8 cellular contexts compared by ENCODE assay signal in genomic region chr5:177671755-177672690, GRCh38.
A peak's percentile ranks its signal among the peaks of the same experiment; 100 is the strongest.
DNase-seq lines count a peak whose midpoint lies in the region; ATAC-seq, FAIRE-seq and TF ChIP-seq lines count a peak whose summit lies in the region.
"Not testable (repeated sequence)": the region's sequence is repeated elsewhere in the genome, so short reads cannot be mapped to it uniquely, and the experiment has no call there.

No MANE protein-coding gene starts in this region.

- H3K4me1 ChIP-seq in colonic mucosa; smooth muscle cell (ENCODE audit: low read depth): not testable (repeated sequence)

- FAIRE-seq in GM12892 (lab: Jason Lieb, UNC): peak; percentile 40

- peak overlapping the region; percentile 31 for H3K4me3 ChIP-seq in colonic mucosa
- peak overlapping the region; percentile 58 for H3K4me3 ChIP-seq in smooth muscle cell

- H3K27me3 ChIP-seq in colonic mucosa; smooth muscle cell (ENCODE audit: low read depth): not testable (repeated sequence)

- peak; percentile 29 for DNase-seq in GM12892 (ENCODE audit: insufficient read length)
- peak; percentile 11 for DNase-seq in HFFc6
- DNase-seq in LHCN-M2 (ENCODE audit: low read depth): peak; percentile 2
- DNase-seq in activated CD8-positive, alpha-beta T cell treated with anti-CD3 and anti-CD28 coated beads, Interleukin-2, amount 10 ng/mL, durations not matched to agents 7 days and 5 days: peak; percentile 69
- peak; percentile 72 for DNase-seq in colonic mucosa
- DNase-seq in left colon: peak; percentile 61 to 86
- DNase-seq in smooth muscle cell (lab: John Stamatoyannopoulos, UW; ENCODE audit: unreplicated experiment): not testable (repeated sequence)
- DNase-seq in ureter (ENCODE audit: low spot score): peak; percentile 62

- POLR2A ChIA-PET in activated CD8-positive, alpha-beta T cell treated with anti-CD3 and anti-CD28 coated beads, Interleukin-2, amount 10 ng/mL, durations not matched to agents 7 days and 5 days (lab: Charles Lee): not testable (repeated sequence)

- not testable (repeated sequence) for H3K4me3 Mint-ChIP-seq in HFFc6; activated CD8-positive, alpha-beta T cell treated with anti-CD3 and anti-CD28 coated beads, Interleukin-2, amount 10 ng/mL, durations not matched to agents 7 days and 5 days

- peak overlapping the region; percentile 79 for H3K4me2 ChIP-seq in smooth muscle cell

- not testable (repeated sequence) for H3K79me2 ChIP-seq in smooth muscle cell (ENCODE audit: low read depth)

- not testable (repeated sequence) for H3K9me3 ChIP-seq in colonic mucosa; smooth muscle cell (replicated peaks; ENCODE audit: low read depth)

- H3K9me3 Mint-ChIP-seq in HFFc6; activated CD8-positive, alpha-beta T cell treated with anti-CD3 and anti-CD28 coated beads, Interleukin-2, amount 10 ng/mL, durations not matched to agents 7 days and 5 days (ENCODE audit: insufficient read depth): not testable (repeated sequence)

- H3K27ac ChIP-seq in colonic mucosa; smooth muscle cell (ENCODE audit: low read depth): not testable (repeated sequence)

- H3K36me3 Mint-ChIP-seq in HFFc6 (ENCODE audit: low read depth); activated CD8-positive, alpha-beta T cell treated with anti-CD3 and anti-CD28 coated beads, Interleukin-2, amount 10 ng/mL, durations not matched to agents 7 days and 5 days (ENCODE audit: low read depth): not testable (repeated sequence)

- intact Hi-C loops in colonic mucosa (cut with DNase I); left colon (cut with DNase I, micrococcal nuclease): not testable (repeated sequence)

- H4K20me1 ChIP-seq in smooth muscle cell (ENCODE audit: low read depth): not testable (repeated sequence)

- H3K36me3 ChIP-seq in colonic mucosa; smooth muscle cell (ENCODE audit: low read depth): not testable (repeated sequence)

- not testable (repeated sequence) for H3K27ac Mint-ChIP-seq in HFFc6; activated CD8-positive, alpha-beta T cell treated with anti-CD3 and anti-CD28 coated beads, Interleukin-2, amount 10 ng/mL, durations not matched to agents 7 days and 5 days

- H3K27me3 Mint-ChIP-seq in HFFc6 (ENCODE audit: insufficient read depth); activated CD8-positive, alpha-beta T cell treated with anti-CD3 and anti-CD28 coated beads, Interleukin-2, amount 10 ng/mL, durations not matched to agents 7 days and 5 days (ENCODE audit: low read depth): not testable (repeated sequence)

- H3K9ac ChIP-seq in colonic mucosa (ENCODE audit: low read depth in 2 of 2, low read length in 2 of 2): peak overlapping the region in 1 of 2 donors; percentile 43
- H3K9ac ChIP-seq in smooth muscle cell (ENCODE audit: low read depth): not testable (repeated sequence)

- not testable (repeated sequence) for TF ChIP-seq POLR2A in GM12892 (IDR thresholded peaks at IDR 0.05; ENCODE audit: low read depth, low read length)

- peak; percentile 81 for ATAC-seq in activated CD8-positive, alpha-beta T cell treated with anti-CD3 and anti-CD28 coated beads, Interleukin-2, amount 10 ng/mL, durations not matched to agents 7 days and 5 days
- peak; percentile 79 for ATAC-seq in left colon

- WGBS in smooth muscle cell (ENCODE audit: low lambda C conversion rate): under 1% methylated on average over 36 of the region's 110 CpGs

- CTCF ChIA-PET in activated CD8-positive, alpha-beta T cell treated with anti-CD3 and anti-CD28 coated beads, Interleukin-2, amount 10 ng/mL, durations not matched to agents 7 days and 5 days (lab: Charles Lee): not testable (repeated sequence)

- not testable (repeated sequence) for H2AFZ ChIP-seq in smooth muscle cell (ENCODE audit: low read depth)

- H3F3A ChIP-seq in smooth muscle cell (ENCODE audit: low read depth): not testable (repeated sequence)

- TF ChIP-seq CTCF in HFFc6 (IDR thresholded peaks at IDR 0.05); colonic mucosa (IDR thresholded peaks at IDR 0.05); smooth muscle cell (IDR thresholded peaks at IDR 0.05; ENCODE audit: borderline replicate concordance, insufficient read depth, poor library complexity, severe bottlenecking): not testable (repeated sequence)

- H3K4me1 Mint-ChIP-seq in HFFc6 (ENCODE audit: low read depth); activated CD8-positive, alpha-beta T cell treated with anti-CD3 and anti-CD28 coated beads, Interleukin-2, amount 10 ng/mL, durations not matched to agents 7 days and 5 days (ENCODE audit: low read depth): not testable (repeated sequence)
